8 cellular contexts compared by ENCODE assay signal in genomic region chr2:85889648-85890281, GRCh38. TPM values are rescaled to one million over a fixed set of nuclear protein-coding genes. Genes with fewer than 3 reads are reported as not detected.
DNase-seq lines count a peak whose midpoint lies in the region; ATAC-seq, FAIRE-seq and TF ChIP-seq lines count a peak whose summit lies in the region.

No MANE protein-coding gene starts in this region.

- H2BK20ac ChIP-seq in H1 (ENCODE audit: low read length), result no peak overlapping the region

- peak overlapping the region; percentile 95 to 100 (median 99) for H3K4me3 Mint-ChIP-seq in naive thymus-derived CD8-positive, alpha-beta T cell

- no peak overlapping the region for H2BK12ac ChIP-seq in H1 (ENCODE audit: low read depth, low read length)

- DNase-seq in BE2C (no peak), MG63 (no peak), H1 (ENCODE audit: low read depth in 1 of 2, low spot score in 2 of 2) (no peak), NCI-H446 (lab: John Stamatoyannopoulos, UW) (no peak)
- DNase-seq in naive thymus-derived CD8-positive, alpha-beta T cell, result no peak
- DNase-seq in stimulated activated naive CD4-positive, alpha-beta T cell treated with Interleukin-2 at 50 U/mL for 16 hours (lab: John Stamatoyannopoulos, UW), result no peak

- WGBS in H1 (ENCODE audit: extremely low coverage in 1 of 2, insufficient coverage in 1 of 2, insufficient read length in 1 of 2, insufficient replicate concordance in 2 of 2, low coverage in 1 of 2, low lambda C conversion rate in 2 of 2, missing lambda C conversion rate in 1 of 2), 2 experiments, result 76% methylated on average over 20 of the region's 20 CpGs; no CpG with 5 or more reads in 1 of the 2 experiments

- no peak overlapping the region for H4K5ac ChIP-seq in H1 (ENCODE audit: insufficient read length, low read depth, low read length)

- peak overlapping the region; percentile 80 to 90 for H3K4me2 ChIP-seq in H1 (ENCODE audit: insufficient read depth in 1 of 2, low read depth in 2 of 2, low read length in 2 of 2)

- no peak overlapping the region for H3K56ac ChIP-seq in H1 (replicated peaks; ENCODE audit: insufficient read length, low read depth, low read length)

- H3K4me1 ChIP-seq in BE2C (no peaks in the 10 kb centered on the region), H1 (replicated peaks in 1 of 4; ENCODE audit: control insufficient read depth in 3 of 4, insufficient read depth in 4 of 4, low read length in 3 of 4) (peaks cover 5 to 8% (median 6%) of the 10 kb centered on the region in 4 experiments)

- no peak overlapping the region for H2AK5ac ChIP-seq in H1 (ENCODE audit: low read depth, low read length)

- no peak overlapping the region for H3K14ac ChIP-seq in H1 (ENCODE audit: insufficient read length)

- no peak overlapping the region for H4K91ac ChIP-seq in H1 (replicated peaks; ENCODE audit: insufficient read length, low read length)

- H3K23me2 ChIP-seq in H1 (ENCODE audit: low read depth, low read length), result peaks cover 10% of the 10 kb centered on the region; the same call in 1 of the 2 replicates

- CTCF ChIA-PET in H1 (lab: Charles Lee; ENCODE audit: partially characterized antibody), result interaction anchor here (0.6 to 3.9 kb wide), 23 partner anchors 8 to 187 kb away, joined by 3 to 19 read pairs (median 4); no protein-coding TSS in a partner anchor

- H2BK15ac ChIP-seq in H1 (ENCODE audit: low read length), result no peak overlapping the region

- H3K4me1 Mint-ChIP-seq in naive thymus-derived CD8-positive, alpha-beta T cell, result peaks cover 42 to 77% (median 75%) of the 10 kb centered on the region in 4 donors

- no peak overlapping the region for H3K23ac ChIP-seq in H1 (ENCODE audit: insufficient read length)

- no peak overlapping the region for H2BK120ac ChIP-seq in H1 (replicated peaks; ENCODE audit: low read depth, low read length)

- no peaks in the 10 kb centered on the region for H3K27me3 Mint-ChIP-seq in naive thymus-derived CD8-positive, alpha-beta T cell

- H3K4ac ChIP-seq in H1 (replicated peaks; ENCODE audit: insufficient read length, low read depth, low read length), result no peak overlapping the region

- TF ChIP-seq EP300 in H1 (IDR thresholded peaks at IDR 0.05; ENCODE audit: borderline replicate concordance in 1 of 2, low read depth in 2 of 2, low read length in 2 of 2), result no peak

- H3K27me3 ChIP-seq in BE2C, result no peaks in the 10 kb centered on the region
- H3K27me3 ChIP-seq in MG63, result no peaks in the 10 kb centered on the region
- peaks cover 0 to 19% (median 13%) of the 10 kb centered on the region in 4 experiments; a peak in 6 of 7 replicates for H3K27me3 ChIP-seq in H1 (replicated peaks in 1 of 4; ENCODE audit: control insufficient read depth in 3 of 4, extremely low read depth in 1 of 4, insufficient read depth in 3 of 4, low read length in 3 of 4)

- peak overlapping the region in 1 of 4 experiments; percentile 38; a peak in 1 of 7 replicates for H3K9ac ChIP-seq in H1 (replicated peaks in 1 of 4; ENCODE audit: extremely low read depth in 1 of 4, low read depth in 3 of 4, low read length in 3 of 4)

- H3K27ac ChIP-seq in H1 (ENCODE audit: low read depth, low read length), result no peak overlapping the region

- no peak overlapping the region for H4K8ac ChIP-seq in H1 (ENCODE audit: extremely low read depth, insufficient read depth, low read length)

- no peaks in the 10 kb centered on the region for H3K79me1 ChIP-seq in H1 (ENCODE audit: low read depth, low read length)

- peak overlapping the region; percentile 87 for H2AFZ ChIP-seq in H1 (ENCODE audit: low read length)

- H3K9me3 ChIP-seq in BE2C (no peaks in the 10 kb centered on the region), MG63 (no peaks in the 10 kb centered on the region), H1 (ENCODE audit: insufficient read depth in 2 of 2, low read depth in 1 of 2, low read length in 1 of 2) (no peaks in the 10 kb centered on the region)

- H3K18ac ChIP-seq in H1 (ENCODE audit: extremely low read depth, low read length), result no peak overlapping the region

- no peak for TF ChIP-seq CTCF in BE2C (IDR thresholded peaks at IDR 0.05; ENCODE audit: low read depth, low read length)
- no peak for TF ChIP-seq CTCF in H1 (IDR thresholded peaks at IDR 0.05; ENCODE audit: control extremely low read depth in 1 of 3, insufficient read depth in 1 of 3, low read depth in 1 of 3, low read length in 3 of 3)

- peak overlapping the region; percentile 97 to 100 (median 99) for H3K27ac Mint-ChIP-seq in naive thymus-derived CD8-positive, alpha-beta T cell

- peaks cover 0 to 8% (median 4%) of the 10 kb centered on the region in 3 donors for H3K36me3 Mint-ChIP-seq in naive thymus-derived CD8-positive, alpha-beta T cell

- POLR2A ChIA-PET in H1 (lab: Charles Lee; ENCODE audit: partially characterized antibody), result interaction anchor here (1.1 to 1.4 kb wide), 2 partner anchors 14 to 132 kb away, joined by 3 to 4 read pairs; no protein-coding TSS in a partner anchor
- POLR2A ChIA-PET in naive thymus-derived CD8-positive, alpha-beta T cell (lab: Charles Lee), result interaction anchor here (0.5 to 5.6 kb wide), 18 partner anchors 10 to 898 kb away, joined by 3 to 106 read pairs (median 8); partner anchors contain the start of genes POLR1A and PTCD3

- peaks cover 0 to 3% of the 10 kb centered on the region in 2 experiments for H4K20me1 ChIP-seq in H1 (replicated peaks in 1 of 2; ENCODE audit: control insufficient read depth in 1 of 2, insufficient read depth in 2 of 2, low read length in 2 of 2)

- FAIRE-seq in H1 (lab: Jason Lieb, UNC), result no peak

- no peak for TF ChIP-seq POLR2A in H1 (IDR thresholded peaks at IDR 0.05; ENCODE audit: control extremely low read depth in 1 of 2, low read depth in 2 of 2, low read length in 2 of 2)

- H3K4me3 ChIP-seq in BE2C (ENCODE audit: low read depth, low read length) (peak overlapping the region; percentile 66), MG63 (peak overlapping the region; percentile 62), H1 (ENCODE audit: extremely low read depth in 1 of 4, insufficient read depth in 2 of 4, low read depth in 3 of 4, low read length in 4 of 4) (peak overlapping the region; percentile 53 to 88 (median 76))

- no peak for ATAC-seq in naive thymus-derived CD8-positive, alpha-beta T cell
- ATAC-seq in HG02870 (IDR thresholded peaks at IDR 0.05; ENCODE audit: unreplicated experiment) (no peak), GM19463 (IDR thresholded peaks at IDR 0.05; ENCODE audit: unreplicated experiment) (no peak)

- H3K79me2 ChIP-seq in H1 (ENCODE audit: control insufficient read depth in 1 of 2, insufficient read depth in 2 of 2, low read length in 2 of 2), result no peaks in the 10 kb centered on the region

- H2BK5ac ChIP-seq in H1 (ENCODE audit: low read depth, low read length), result peak overlapping the region; percentile 62; the same call in 1 of the 2 replicates

- H3K36me3 ChIP-seq in BE2C (no peaks in the 10 kb centered on the region), MG63 (no peaks in the 10 kb centered on the region), H1 (ENCODE audit: control insufficient read depth in 2 of 4, insufficient read depth in 4 of 4, low read length in 3 of 4) (no peaks in the 10 kb centered on the region)

- TF ChIP-seq RAD21 in H1 (IDR thresholded peaks at IDR 0.05 in 1 of 2, conservative IDR thresholded peaks at IDR 0.05 in 1 of 2; ENCODE audit: low read depth in 2 of 2, low read length in 2 of 2), result no peak

- H3K9me3 Mint-ChIP-seq in naive thymus-derived CD8-positive, alpha-beta T cell, result peaks cover 0 to 3% (median 0%) of the 10 kb centered on the region in 9 donors

TF ChIP-seq in H1, 55 proteins besides CTCF, POLR2A, EP300 and RAD21:
- TF ChIP-seq ASH2L (IDR thresholded peaks at IDR 0.05; ENCODE audit: low read length) (no peak), SP4 (IDR thresholded peaks at IDR 0.05; ENCODE audit: low read length) (no peak), JUND (IDR thresholded peaks at IDR 0.05; ENCODE audit: low read length) (no peak), NRF1 (IDR thresholded peaks at IDR 0.05; ENCODE audit: low read depth, low read length) (no peak), HDAC2 (IDR thresholded peaks at IDR 0.05; ENCODE audit: borderline replicate concordance in 1 of 2, low read depth in 2 of 2, low read length in 2 of 2) (no peak), MAFK (IDR thresholded peaks at IDR 0.05; ENCODE audit: low read depth, low read length) (no peak), MAX (IDR thresholded peaks at IDR 0.05) (no peak), RBBP5 (IDR thresholded peaks at IDR 0.05; ENCODE audit: borderline replicate concordance, low read depth, low read length) (no peak), SIN3A (conservative IDR thresholded peaks at IDR 0.05 in 1 of 2, IDR thresholded peaks at IDR 0.05 in 1 of 2; ENCODE audit: low read depth in 1 of 2, low read length in 2 of 2) (no peak), SIX5 (IDR thresholded peaks at IDR 0.05; ENCODE audit: low read depth, low read length) (no peak), SP2 (IDR thresholded peaks at IDR 0.05; ENCODE audit: low read length) (no peak), ZNF274 (IDR thresholded peaks at IDR 0.05; ENCODE audit: borderline replicate concordance, extremely low read depth, low read length) (no peak), TAF7 (optimal IDR thresholded peaks at IDR 0.05; ENCODE audit: borderline replicate concordance, low read depth, low read length) (no peak), CTBP2 (IDR thresholded peaks at IDR 0.05; ENCODE audit: borderline replicate concordance, insufficient read depth, insufficient read length, low read length) (no peak), RXRA (IDR thresholded peaks at IDR 0.05; ENCODE audit: insufficient read depth, low read depth, low read length) (no peak), POLR2AphosphoS5 (IDR thresholded peaks at IDR 0.05; ENCODE audit: low read depth, low read length) (no peak)

RNA-seq across cellular contexts. Expression of gene ST3GAL5, which starts 1.0 kb away (rescaled TPM):
- polyA plus RNA-seq in BE2C (2012; ENCODE audit: insufficient read depth, insufficient read length, low read depth), result 11.0 TPM
- total RNA-seq in MG63 (2014; rRNA removed; shearing (Covaris generic); ENCODE audit: low replicate concordance), result 2.1 and 10.0 TPM in 2 replicates
- 3.0 and 4.5 TPM in 2 replicates for total RNA-seq in H1 (2021; fragmentation: NEBNext Ultra II Directional; extraction: Animal tissue kit (Norgen Biotek cat#: 25700))
- 1.6 and 1.9 TPM in 2 replicates for polyA plus RNA-seq in H1 (2011; rRNA removed)
- polyA plus RNA-seq in H1 (2011; cell fraction: cytosol; rRNA removed), result 2.4 TPM
- 1.8 TPM for polyA plus RNA-seq in H1 (2011; cell fraction: nucleus; rRNA removed)
- 2.3 to 3.2 TPM (median 2.6 TPM) in 4 replicates for polyA plus RNA-seq in H1 (2012, experiment 1 of 2)
- 1.3 TPM for polyA plus RNA-seq in H1 (2012, experiment 2 of 2)
- polyA plus RNA-seq in H1 (2013, experiment 1 of 2), result 3.6 TPM
- polyA plus RNA-seq in H1 (2013, experiment 2 of 2), result 3.3 TPM
- polyA minus RNA-seq in H1 (2011; rRNA and poly(A)+ RNA removed), result 4.4 and 6.3 TPM in 2 replicates
- polyA minus RNA-seq in H1 (2011; cell fraction: cytosol; rRNA and poly(A)+ RNA removed), result 2.9 TPM
- polyA minus RNA-seq in H1 (2011; cell fraction: nucleus; rRNA and poly(A)+ RNA removed), result 8.2 TPM
- 10 to 100 TPM; 42.1 to 44.1 TPM for total RNA-seq in naive thymus-derived CD8-positive, alpha-beta T cell
- 10 to 100 TPM; 17.1 to 23.8 (median 17.3) TPM for polyA plus RNA-seq in naive thymus-derived CD8-positive, alpha-beta T cell
